Comparison of ENCODE assay signal across 1 cellular context in the genomic region with DNA sequence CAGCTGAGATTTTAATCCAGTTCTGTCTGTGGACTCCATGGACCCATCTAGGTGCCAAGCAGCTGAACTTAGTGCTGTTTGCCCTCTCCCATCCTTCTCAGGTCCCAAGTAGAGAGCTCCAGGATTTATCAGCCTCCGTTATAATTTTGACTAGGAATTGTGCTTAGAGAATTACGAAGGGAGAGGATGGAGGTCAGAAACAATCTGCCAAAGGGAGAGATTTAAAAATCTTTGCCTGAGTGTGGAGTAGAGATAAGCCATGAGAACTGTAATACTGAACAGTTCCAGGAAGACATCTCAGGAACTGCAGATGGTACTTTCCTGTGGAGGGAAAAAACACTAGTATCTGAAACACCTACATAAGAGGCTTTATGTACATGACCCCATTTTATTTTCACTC.
TF ChIP-seq lines count a peak whose summit lies in the region.

No MANE protein-coding gene starts in this region.

TF ChIP-seq in K562, 482 proteins besides CTCF, POLR2A, EP300 and RAD21 (continued from another document and continues in another):
- TF ChIP-seq, protein P1, sequence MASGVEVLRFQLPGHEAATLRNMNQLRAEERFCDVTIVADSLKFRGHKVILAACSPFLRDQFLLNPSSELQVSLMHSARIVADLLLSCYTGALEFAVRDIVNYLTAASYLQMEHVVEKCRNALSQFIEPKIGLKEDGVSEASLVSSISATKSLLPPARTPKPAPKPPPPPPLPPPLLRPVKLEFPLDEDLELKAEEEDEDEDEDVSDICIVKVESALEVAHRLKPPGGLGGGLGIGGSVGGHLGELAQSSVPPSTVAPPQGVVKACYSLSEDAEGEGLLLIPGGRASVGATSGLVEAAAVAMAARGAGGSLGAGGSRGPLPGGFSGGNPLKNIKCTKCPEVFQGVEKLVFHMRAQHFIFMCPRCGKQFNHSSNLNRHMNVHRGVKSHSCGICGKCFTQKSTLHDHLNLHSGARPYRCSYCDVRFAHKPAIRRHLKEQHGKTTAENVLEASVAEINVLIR (CRISPR knock-in tag; IDR thresholded peaks at IDR 0.05), result no peak
- TF ChIP-seq EP400 (IDR thresholded peaks at IDR 0.05) (no peak), FOSL1 (tag; conservative IDR thresholded peaks at IDR 0.05) (no peak), CBX2 (IDR thresholded peaks at IDR 0.05; ENCODE audit: insufficient read depth, low read length, poor library complexity, severe bottlenecking) (no peak), SREBF2 (CRISPR knock-in tag; IDR thresholded peaks at IDR 0.05) (no peak), HDAC3 (IDR thresholded peaks at IDR 0.05; ENCODE audit: borderline replicate concordance, partially characterized antibody) (peak; percentile 81), NFATC3 (IDR thresholded peaks at IDR 0.05) (no peak), SAFB2 (IDR thresholded peaks at IDR 0.05; ENCODE audit: borderline replicate concordance, low read depth, low read length, severe bottlenecking) (no peak), YY1 (IDR thresholded peaks at IDR 0.05; ENCODE audit: borderline replicate concordance in 1 of 3, control insufficient read depth in 1 of 3, extremely low read depth in 1 of 3, insufficient read depth in 3 of 3, insufficient read length in 1 of 3, insufficient replicate concordance in 2 of 3, low read depth in 1 of 3, low read length in 2 of 3) (no peak), TEAD4 (IDR thresholded peaks at IDR 0.05; ENCODE audit: low read length) (peak; percentile 83; the same call in 1 of the 2 replicates), TEAD4 (CRISPR knock-in tag; IDR thresholded peaks at IDR 0.05; ENCODE audit: borderline replicate concordance) (no peak), POLR2G (IDR thresholded peaks at IDR 0.05; ENCODE audit: low read depth, low read length) (no peak), MCM2 (IDR thresholded peaks at IDR 0.05; ENCODE audit: low read depth) (no peak), JUND (IDR thresholded peaks at IDR 0.05; ENCODE audit: borderline replicate concordance, low read depth, low read length) (no peak), JUND (tag; IDR thresholded peaks at IDR 0.05; ENCODE audit: borderline replicate concordance, low read depth, low read length) (no peak), GTF2E2 (tag; IDR thresholded peaks at IDR 0.05) (no peak), TBL1XR1 (IDR thresholded peaks at IDR 0.05; ENCODE audit: low read length in 2 of 2) (no peak), KDM2B (CRISPR knock-in tag; IDR thresholded peaks at IDR 0.05) (no peak), CEBPG (CRISPR knock-in tag; IDR thresholded peaks at IDR 0.05) (no peak), CEBPG (tag; conservative IDR thresholded peaks at IDR 0.05 in 1 of 2, IDR thresholded peaks at IDR 0.05 in 1 of 2) (no peak), ZNF324 (CRISPR knock-in tag; IDR thresholded peaks at IDR 0.05) (no peak), ZNF143 (CRISPR knock-in tag; IDR thresholded peaks at IDR 0.05) (no peak), RNF2 (IDR thresholded peaks at IDR 0.05) (no peak), HNRNPL (IDR thresholded peaks at IDR 0.05; ENCODE audit: low read depth, low read length) (no peak), HNRNPLL (IDR thresholded peaks at IDR 0.05; ENCODE audit: low read depth, low read length, poor library complexity, severe bottlenecking) (no peak), HMG20A (CRISPR knock-in tag; conservative IDR thresholded peaks at IDR 0.05) (peak; percentile 87), DPF2 (IDR thresholded peaks at IDR 0.05) (peak; percentile 76), ZNF445 (CRISPR knock-in tag; IDR thresholded peaks at IDR 0.05; ENCODE audit: low read depth) (no peak), ZNF253 (CRISPR knock-in tag; conservative IDR thresholded peaks at IDR 0.05) (no peak), MTA2 (IDR thresholded peaks at IDR 0.05; ENCODE audit: low read depth) (peak; percentile 88), POLR2B (IDR thresholded peaks at IDR 0.05; ENCODE audit: low read depth, partially characterized antibody) (no peak), ZNF79 (CRISPR knock-in tag; IDR thresholded peaks at IDR 0.05; ENCODE audit: low read depth) (no peak), DMBX1 (CRISPR knock-in tag; IDR thresholded peaks at IDR 0.05; ENCODE audit: borderline replicate concordance) (0 out of 2 replicates have a peak, but pooled peaks have one; percentile 29), ZNF184 (CRISPR knock-in tag; IDR thresholded peaks at IDR 0.05) (no peak), BCL6 (CRISPR knock-in tag; IDR thresholded peaks at IDR 0.05) (no peak), MXI1 (IDR thresholded peaks at IDR 0.05; ENCODE audit: low read depth, low read length) (peak; percentile 51; the same call in 1 of the 2 replicates)
- TF ChIP-seq, protein P2, sequence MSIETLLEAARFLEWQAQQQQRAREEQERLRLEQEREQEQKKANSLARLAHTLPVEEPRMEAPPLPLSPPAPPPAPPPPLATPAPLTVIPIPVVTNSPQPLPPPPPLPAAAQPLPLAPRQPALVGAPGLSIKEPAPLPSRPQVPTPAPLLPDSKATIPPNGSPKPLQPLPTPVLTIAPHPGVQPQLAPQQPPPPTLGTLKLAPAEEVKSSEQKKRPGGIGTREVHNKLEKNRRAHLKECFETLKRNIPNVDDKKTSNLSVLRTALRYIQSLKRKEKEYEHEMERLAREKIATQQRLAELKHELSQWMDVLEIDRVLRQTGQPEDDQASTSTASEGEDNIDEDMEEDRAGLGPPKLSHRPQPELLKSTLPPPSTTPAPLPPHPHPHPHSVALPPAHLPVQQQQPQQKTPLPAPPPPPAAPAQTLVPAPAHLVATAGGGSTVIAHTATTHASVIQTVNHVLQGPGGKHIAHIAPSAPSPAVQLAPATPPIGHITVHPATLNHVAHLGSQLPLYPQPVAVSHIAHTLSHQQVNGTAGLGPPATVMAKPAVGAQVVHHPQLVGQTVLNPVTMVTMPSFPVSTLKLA (conservative IDR thresholded peaks at IDR 0.05), result peak in 1 of 2 experiments; percentile 82; a peak in 2 of 4 replicates
- TF ChIP-seq, protein P3, sequence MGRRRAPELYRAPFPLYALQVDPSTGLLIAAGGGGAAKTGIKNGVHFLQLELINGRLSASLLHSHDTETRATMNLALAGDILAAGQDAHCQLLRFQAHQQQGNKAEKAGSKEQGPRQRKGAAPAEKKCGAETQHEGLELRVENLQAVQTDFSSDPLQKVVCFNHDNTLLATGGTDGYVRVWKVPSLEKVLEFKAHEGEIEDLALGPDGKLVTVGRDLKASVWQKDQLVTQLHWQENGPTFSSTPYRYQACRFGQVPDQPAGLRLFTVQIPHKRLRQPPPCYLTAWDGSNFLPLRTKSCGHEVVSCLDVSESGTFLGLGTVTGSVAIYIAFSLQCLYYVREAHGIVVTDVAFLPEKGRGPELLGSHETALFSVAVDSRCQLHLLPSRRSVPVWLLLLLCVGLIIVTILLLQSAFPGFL (CRISPR knock-in tag; IDR thresholded peaks at IDR 0.05), result no peak
- TF ChIP-seq, protein P4, sequence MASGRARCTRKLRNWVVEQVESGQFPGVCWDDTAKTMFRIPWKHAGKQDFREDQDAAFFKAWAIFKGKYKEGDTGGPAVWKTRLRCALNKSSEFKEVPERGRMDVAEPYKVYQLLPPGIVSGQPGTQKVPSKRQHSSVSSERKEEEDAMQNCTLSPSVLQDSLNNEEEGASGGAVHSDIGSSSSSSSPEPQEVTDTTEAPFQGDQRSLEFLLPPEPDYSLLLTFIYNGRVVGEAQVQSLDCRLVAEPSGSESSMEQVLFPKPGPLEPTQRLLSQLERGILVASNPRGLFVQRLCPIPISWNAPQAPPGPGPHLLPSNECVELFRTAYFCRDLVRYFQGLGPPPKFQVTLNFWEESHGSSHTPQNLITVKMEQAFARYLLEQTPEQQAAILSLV (tag; IDR thresholded peaks at IDR 0.05), result 0 out of 2 replicates have a peak, but pooled peaks have one; percentile 43
- TF ChIP-seq, protein P5, sequence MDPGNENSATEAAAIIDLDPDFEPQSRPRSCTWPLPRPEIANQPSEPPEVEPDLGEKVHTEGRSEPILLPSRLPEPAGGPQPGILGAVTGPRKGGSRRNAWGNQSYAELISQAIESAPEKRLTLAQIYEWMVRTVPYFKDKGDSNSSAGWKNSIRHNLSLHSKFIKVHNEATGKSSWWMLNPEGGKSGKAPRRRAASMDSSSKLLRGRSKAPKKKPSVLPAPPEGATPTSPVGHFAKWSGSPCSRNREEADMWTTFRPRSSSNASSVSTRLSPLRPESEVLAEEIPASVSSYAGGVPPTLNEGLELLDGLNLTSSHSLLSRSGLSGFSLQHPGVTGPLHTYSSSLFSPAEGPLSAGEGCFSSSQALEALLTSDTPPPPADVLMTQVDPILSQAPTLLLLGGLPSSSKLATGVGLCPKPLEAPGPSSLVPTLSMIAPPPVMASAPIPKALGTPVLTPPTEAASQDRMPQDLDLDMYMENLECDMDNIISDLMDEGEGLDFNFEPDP (CRISPR knock-in tag; IDR thresholded peaks at IDR 0.05), result no peak
- TF ChIP-seq, protein P6, sequence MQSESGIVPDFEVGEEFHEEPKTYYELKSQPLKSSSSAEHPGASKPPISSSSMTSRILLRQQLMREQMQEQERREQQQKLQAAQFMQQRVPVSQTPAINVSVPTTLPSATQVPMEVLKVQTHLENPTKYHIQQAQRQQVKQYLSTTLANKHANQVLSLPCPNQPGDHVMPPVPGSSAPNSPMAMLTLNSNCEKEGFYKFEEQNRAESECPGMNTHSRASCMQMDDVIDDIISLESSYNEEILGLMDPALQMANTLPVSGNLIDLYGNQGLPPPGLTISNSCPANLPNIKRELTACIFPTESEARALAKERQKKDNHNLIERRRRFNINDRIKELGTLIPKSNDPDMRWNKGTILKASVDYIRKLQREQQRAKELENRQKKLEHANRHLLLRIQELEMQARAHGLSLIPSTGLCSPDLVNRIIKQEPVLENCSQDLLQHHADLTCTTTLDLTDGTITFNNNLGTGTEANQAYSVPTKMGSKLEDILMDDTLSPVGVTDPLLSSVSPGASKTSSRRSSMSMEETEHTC (IDR thresholded peaks at IDR 0.05), result no peak
- TF ChIP-seq, protein P7, sequence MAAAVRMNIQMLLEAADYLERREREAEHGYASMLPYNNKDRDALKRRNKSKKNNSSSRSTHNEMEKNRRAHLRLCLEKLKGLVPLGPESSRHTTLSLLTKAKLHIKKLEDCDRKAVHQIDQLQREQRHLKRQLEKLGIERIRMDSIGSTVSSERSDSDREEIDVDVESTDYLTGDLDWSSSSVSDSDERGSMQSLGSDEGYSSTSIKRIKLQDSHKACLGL (CRISPR knock-in tag; IDR thresholded peaks at IDR 0.05; ENCODE audit: borderline replicate concordance, poor library complexity, severe bottlenecking), result no peak
- TF ChIP-seq, protein P8, sequence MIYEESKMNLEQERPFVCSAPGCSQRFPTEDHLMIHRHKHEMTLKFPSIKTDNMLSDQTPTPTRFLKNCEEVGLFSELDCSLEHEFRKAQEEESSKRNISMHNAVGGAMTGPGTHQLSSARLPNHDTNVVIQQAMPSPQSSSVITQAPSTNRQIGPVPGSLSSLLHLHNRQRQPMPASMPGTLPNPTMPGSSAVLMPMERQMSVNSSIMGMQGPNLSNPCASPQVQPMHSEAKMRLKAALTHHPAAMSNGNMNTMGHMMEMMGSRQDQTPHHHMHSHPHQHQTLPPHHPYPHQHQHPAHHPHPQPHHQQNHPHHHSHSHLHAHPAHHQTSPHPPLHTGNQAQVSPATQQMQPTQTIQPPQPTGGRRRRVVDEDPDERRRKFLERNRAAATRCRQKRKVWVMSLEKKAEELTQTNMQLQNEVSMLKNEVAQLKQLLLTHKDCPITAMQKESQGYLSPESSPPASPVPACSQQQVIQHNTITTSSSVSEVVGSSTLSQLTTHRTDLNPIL (CRISPR knock-in tag; IDR thresholded peaks at IDR 0.05), result no peak
- TF ChIP-seq, protein P9, sequence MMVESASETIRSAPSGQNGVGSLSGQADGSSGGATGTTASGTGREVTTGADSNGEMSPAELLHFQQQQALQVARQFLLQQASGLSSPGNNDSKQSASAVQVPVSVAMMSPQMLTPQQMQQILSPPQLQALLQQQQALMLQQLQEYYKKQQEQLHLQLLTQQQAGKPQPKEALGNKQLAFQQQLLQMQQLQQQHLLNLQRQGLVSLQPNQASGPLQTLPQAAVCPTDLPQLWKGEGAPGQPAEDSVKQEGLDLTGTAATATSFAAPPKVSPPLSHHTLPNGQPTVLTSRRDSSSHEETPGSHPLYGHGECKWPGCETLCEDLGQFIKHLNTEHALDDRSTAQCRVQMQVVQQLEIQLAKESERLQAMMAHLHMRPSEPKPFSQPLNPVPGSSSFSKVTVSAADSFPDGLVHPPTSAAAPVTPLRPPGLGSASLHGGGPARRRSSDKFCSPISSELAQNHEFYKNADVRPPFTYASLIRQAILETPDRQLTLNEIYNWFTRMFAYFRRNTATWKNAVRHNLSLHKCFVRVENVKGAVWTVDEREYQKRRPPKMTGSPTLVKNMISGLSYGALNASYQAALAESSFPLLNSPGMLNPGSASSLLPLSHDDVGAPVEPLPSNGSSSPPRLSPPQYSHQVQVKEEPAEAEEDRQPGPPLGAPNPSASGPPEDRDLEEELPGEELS (CRISPR knock-in tag; IDR thresholded peaks at IDR 0.05; ENCODE audit: borderline replicate concordance), result no peak
- TF ChIP-seq, protein P10, sequence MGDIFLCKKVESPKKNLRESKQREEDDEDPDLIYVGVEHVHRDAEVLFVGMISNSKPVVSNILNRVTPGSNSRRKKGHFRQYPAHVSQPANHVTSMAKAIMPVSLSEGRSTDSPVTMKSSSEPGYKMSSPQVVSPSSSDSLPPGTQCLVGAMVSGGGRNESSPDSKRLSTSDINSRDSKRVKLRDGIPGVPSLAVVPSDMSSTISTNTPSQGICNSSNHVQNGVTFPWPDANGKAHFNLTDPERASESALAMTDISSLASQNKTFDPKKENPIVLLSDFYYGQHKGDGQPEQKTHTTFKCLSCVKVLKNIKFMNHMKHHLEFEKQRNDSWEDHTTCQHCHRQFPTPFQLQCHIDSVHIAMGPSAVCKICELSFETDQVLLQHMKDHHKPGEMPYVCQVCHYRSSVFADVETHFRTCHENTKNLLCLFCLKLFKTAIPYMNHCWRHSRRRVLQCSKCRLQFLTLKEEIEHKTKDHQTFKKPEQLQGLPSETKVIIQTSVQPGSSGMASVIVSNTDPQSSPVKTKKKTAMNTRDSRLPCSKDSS (IDR thresholded peaks at IDR 0.05; ENCODE audit: low read depth, partially characterized antibody), result no peak
- TF ChIP-seq, protein P11, sequence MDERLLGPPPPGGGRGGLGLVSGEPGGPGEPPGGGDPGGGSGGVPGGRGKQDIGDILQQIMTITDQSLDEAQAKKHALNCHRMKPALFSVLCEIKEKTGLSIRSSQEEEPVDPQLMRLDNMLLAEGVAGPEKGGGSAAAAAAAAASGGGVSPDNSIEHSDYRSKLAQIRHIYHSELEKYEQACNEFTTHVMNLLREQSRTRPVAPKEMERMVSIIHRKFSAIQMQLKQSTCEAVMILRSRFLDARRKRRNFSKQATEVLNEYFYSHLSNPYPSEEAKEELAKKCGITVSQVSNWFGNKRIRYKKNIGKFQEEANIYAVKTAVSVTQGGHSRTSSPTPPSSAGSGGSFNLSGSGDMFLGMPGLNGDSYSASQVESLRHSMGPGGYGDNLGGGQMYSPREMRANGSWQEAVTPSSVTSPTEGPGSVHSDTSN (CRISPR knock-in tag; IDR thresholded peaks at IDR 0.05; ENCODE audit: low read depth), result no peak
- TF ChIP-seq, protein P11 (tag; conservative IDR thresholded peaks at IDR 0.05; ENCODE audit: low read depth), result no peak
